ENCODE assay signal across 1 cellular context in genomic region chr22:29320546-29320945, GRCh38.
TF ChIP-seq lines count a peak whose summit lies in the region.

No MANE protein-coding gene starts in this region.

TF ChIP-seq in HCT116, 20 proteins besides CTCF, POLR2A, EP300 and RAD21 (continued from another document):
- TF ChIP-seq REST (IDR thresholded peaks at IDR 0.05; ENCODE audit: low read depth) = no peak
